ENCODE assay signal across 11 cellular contexts in genomic region chr9:972512-973294, GRCh38. TPM values are rescaled to one million over a fixed set of nuclear protein-coding genes. Genes with fewer than 3 reads are reported as not detected.
DNase-seq lines count a peak whose midpoint lies in the region; ATAC-seq, FAIRE-seq and TF ChIP-seq lines count a peak whose summit lies in the region.
"Had no signal": no experiment of that assay in that cellular context is flagged by ENCODE, and none has a peak within 500 bp of the region (broad histone marks: within the 10 kb centered on the region; RNA-seq: fewer than 3 reads in every experiment).

No MANE protein-coding gene starts in this region.

- H2AFZ ChIP-seq in H1 (ENCODE audit: low read length) = 0 out of 2 replicates have a peak overlapping the region, but pooled peaks have one; percentile 36

- no peak for FAIRE-seq in H1 (lab: Jason Lieb, UNC)

- H3K56ac ChIP-seq in H1 (replicated peaks; ENCODE audit: insufficient read length, low read depth, low read length) = no peak overlapping the region

- H3K9me3 Mint-ChIP-seq in activated T-cell treated with anti-CD3 and anti-CD28 coated beads, Interleukin-2, amount 50 U/mL, for 24 hours = no peaks in the 10 kb centered on the region
- H3K9me3 Mint-ChIP-seq in naive B cell = peaks cover 0 to 35% (median 7%) of the 10 kb centered on the region in 7 donors
- H3K9me3 Mint-ChIP-seq in stimulated activated memory B cell treated with anti-CD40 and anti-IgM and Interleukin-4, amounts not matched to agents 10 μg/mL and 1 μg/mL and 100 μg/mL, for 72 hours = peaks cover 2% of the 10 kb centered on the region
- H3K9me3 Mint-ChIP-seq: T-helper 1 cell treated with Interleukin-12 subunit alpha and Interleukin-12 subunit beta and Interleukin-4 antibody, amounts not matched to agents 30 μg/mL and 1 μg/mL, for 36 hours had no signal

- peak overlapping the region; percentile 38 for H3K4me3 Mint-ChIP-seq in activated T-cell treated with anti-CD3 and anti-CD28 coated beads, Interleukin-2, amount 50 U/mL, for 24 hours
- H3K4me3 Mint-ChIP-seq in naive B cell = peak overlapping the region in 5 of 8 donors; percentile 33 to 53 (median 43)
- no peak overlapping the region for H3K4me3 Mint-ChIP-seq in stimulated activated memory B cell treated with anti-CD40 and anti-IgM and Interleukin-4, amounts not matched to agents 10 μg/mL and 1 μg/mL and 100 μg/mL, for 72 hours
- H3K4me3 Mint-ChIP-seq: T-helper 1 cell treated with Interleukin-12 subunit alpha and Interleukin-12 subunit beta and Interleukin-4 antibody, amounts not matched to agents 30 μg/mL and 1 μg/mL, for 36 hours had no signal

- H3K4ac ChIP-seq in H1 (replicated peaks; ENCODE audit: insufficient read length, low read depth, low read length) = peak overlapping the region; percentile 48

- peak overlapping the region; percentile 84 to 92 for H3K4me2 ChIP-seq in H1 (ENCODE audit: insufficient read depth in 1 of 2, low read depth in 2 of 2, low read length in 2 of 2)

- CTCF ChIA-PET in H1 (lab: Charles Lee; ENCODE audit: partially characterized antibody) = interaction anchor here (1.1 to 1.5 kb wide), 4 partner anchors 22 to 75 kb away, joined by 3 to 5 read pairs (median 3); no protein-coding TSS in a partner anchor

- no peak overlapping the region for H3K27ac ChIP-seq in H1 (ENCODE audit: low read depth, low read length)
- no peak overlapping the region for H3K27ac ChIP-seq in thoracic aorta

- no peak overlapping the region for H2BK20ac ChIP-seq in H1 (ENCODE audit: low read length)

- no peak overlapping the region for H3K27ac Mint-ChIP-seq in activated T-cell treated with anti-CD3 and anti-CD28 coated beads, Interleukin-2, amount 50 U/mL, for 24 hours
- H3K27ac Mint-ChIP-seq in naive B cell = peak overlapping the region in 1 of 6 donors; percentile 49
- no peak overlapping the region for H3K27ac Mint-ChIP-seq in stimulated activated memory B cell treated with anti-CD40 and anti-IgM and Interleukin-4, amounts not matched to agents 10 μg/mL and 1 μg/mL and 100 μg/mL, for 72 hours
- H3K27ac Mint-ChIP-seq: T-helper 1 cell treated with Interleukin-12 subunit alpha and Interleukin-12 subunit beta and Interleukin-4 antibody, amounts not matched to agents 30 μg/mL and 1 μg/mL, for 36 hours had no signal

- H3K79me1 ChIP-seq in H1 (ENCODE audit: low read depth, low read length) = no peaks in the 10 kb centered on the region

- peaks cover 87% of the 10 kb centered on the region for H3K27me3 Mint-ChIP-seq in activated T-cell treated with anti-CD3 and anti-CD28 coated beads, Interleukin-2, amount 50 U/mL, for 24 hours
- peaks cover 50 to 74% (median 68%) of the 10 kb centered on the region in 3 donors for H3K27me3 Mint-ChIP-seq in naive B cell
- H3K27me3 Mint-ChIP-seq in stimulated activated memory B cell treated with anti-CD40 and anti-IgM and Interleukin-4, amounts not matched to agents 10 μg/mL and 1 μg/mL and 100 μg/mL, for 72 hours = peaks cover 85% of the 10 kb centered on the region

- no peak overlapping the region for H2BK120ac ChIP-seq in H1 (replicated peaks; ENCODE audit: low read depth, low read length)

- no peak for DNase-seq in activated T-cell treated with anti-CD3 and anti-CD28 coated beads, Interleukin-2, amount 50 U/mL, for 24 hours
- DNase-seq in activated T-cell treated with anti-CD3 and anti-CD28 coated beads for 4 hours (no peak), H1 (ENCODE audit: low read depth in 1 of 2, low spot score in 2 of 2) (peak in 1 of 2 experiments; percentile 67), naive B cell (peak; percentile 3), thoracic aorta (ENCODE audit: low spot score) (no peak), T1000 (lab: John Stamatoyannopoulos, UW) (no peak)
- DNase-seq: posterior cingulate gyrus had no signal

- no peak overlapping the region for H3K14ac ChIP-seq in H1 (ENCODE audit: insufficient read length)

- no peak overlapping the region for H2AK5ac ChIP-seq in H1 (ENCODE audit: low read depth, low read length)

- H3K36me3 ChIP-seq in H1 (ENCODE audit: control insufficient read depth in 2 of 4, insufficient read depth in 4 of 4, low read length in 3 of 4) (peaks cover 0 to 5% (median 0%) of the 10 kb centered on the region in 4 experiments; a peak in 1 of 8 replicates), thoracic aorta (no peaks in the 10 kb centered on the region)

- TF ChIP-seq EP300 in H1 (IDR thresholded peaks at IDR 0.05; ENCODE audit: borderline replicate concordance in 1 of 2, low read depth in 2 of 2, low read length in 2 of 2) = no peak

- H2BK12ac ChIP-seq in H1 (ENCODE audit: low read depth, low read length) = peak overlapping the region; percentile 87; the same call in 1 of the 2 replicates

- H3K79me2 ChIP-seq in H1 (ENCODE audit: control insufficient read depth in 1 of 2, insufficient read depth in 2 of 2, low read length in 2 of 2) = no peaks in the 10 kb centered on the region

- H3K23ac ChIP-seq in H1 (ENCODE audit: insufficient read length) = peak overlapping the region; percentile 53

- no peak overlapping the region; the same call in 1 of the 2 replicates for H3K18ac ChIP-seq in H1 (ENCODE audit: extremely low read depth, low read length)

- ATAC-seq in naive B cell (ENCODE audit: low read depth in 2 of 2) (no peak), thoracic aorta (ENCODE audit: insufficient number of reproducible peaks, low FRiP score, low read depth) (no peak), HG03342 (IDR thresholded peaks at IDR 0.05; ENCODE audit: unreplicated experiment) (no peak)
- no peak for ATAC-seq in stimulated activated memory B cell treated with anti-CD40 and anti-IgM and Interleukin-4, amounts not matched to agents 10 μg/mL and 1 μg/mL and 100 μg/mL, for 72 hours

- no peaks in the 10 kb centered on the region for H3K36me3 Mint-ChIP-seq in activated T-cell treated with anti-CD3 and anti-CD28 coated beads, Interleukin-2, amount 50 U/mL, for 24 hours (ENCODE audit: low read depth)
- peaks cover 10 to 12% of the 10 kb centered on the region in 2 donors for H3K36me3 Mint-ChIP-seq in naive B cell
- no peaks in the 10 kb centered on the region for H3K36me3 Mint-ChIP-seq in stimulated activated memory B cell treated with anti-CD40 and anti-IgM and Interleukin-4, amounts not matched to agents 10 μg/mL and 1 μg/mL and 100 μg/mL, for 72 hours

- H4K5ac ChIP-seq in H1 (ENCODE audit: insufficient read length, low read depth, low read length) = no peak overlapping the region

- peaks cover 11 to 23% of the 10 kb centered on the region in 2 experiments for H4K20me1 ChIP-seq in H1 (replicated peaks in 1 of 2; ENCODE audit: control insufficient read depth in 1 of 2, insufficient read depth in 2 of 2, low read length in 2 of 2)

- H3K9ac ChIP-seq in H1 (replicated peaks in 1 of 4; ENCODE audit: extremely low read depth in 1 of 4, low read depth in 3 of 4, low read length in 3 of 4) = peak overlapping the region in 2 of 4 experiments; percentile 42 to 48; a peak in 3 of 7 replicates

- no peak for TF ChIP-seq POLR2A in H1 (IDR thresholded peaks at IDR 0.05; ENCODE audit: control extremely low read depth in 1 of 2, low read depth in 2 of 2, low read length in 2 of 2)

- 3% methylated on average over 49 of the region's 68 CpGs; no CpG with 5 or more reads in 1 of the 2 experiments for WGBS in H1 (ENCODE audit: extremely low coverage in 1 of 2, insufficient coverage in 1 of 2, insufficient read length in 1 of 2, insufficient replicate concordance in 2 of 2, low coverage in 1 of 2, low lambda C conversion rate in 2 of 2, missing lambda C conversion rate in 1 of 2), 2 experiments

- TF ChIP-seq RAD21 in H1 (IDR thresholded peaks at IDR 0.05 in 1 of 2, conservative IDR thresholded peaks at IDR 0.05 in 1 of 2; ENCODE audit: low read depth in 2 of 2, low read length in 2 of 2) = no peak

- no peak overlapping the region for H4K8ac ChIP-seq in H1 (ENCODE audit: extremely low read depth, insufficient read depth, low read length)

- TF ChIP-seq CTCF in H1 (IDR thresholded peaks at IDR 0.05; ENCODE audit: control extremely low read depth in 1 of 3, insufficient read depth in 1 of 3, low read depth in 1 of 3, low read length in 3 of 3) (no peak), thoracic aorta (IDR thresholded peaks at IDR 0.05) (no peak)

- H3K23me2 ChIP-seq in H1 (ENCODE audit: low read depth, low read length) = peaks cover 22% of the 10 kb centered on the region; the same call in 1 of the 2 replicates

- H3K4me3 ChIP-seq in H1 (ENCODE audit: extremely low read depth in 1 of 4, insufficient read depth in 2 of 4, low read depth in 3 of 4, low read length in 4 of 4) (peak overlapping the region; percentile 43 to 70 (median 58)), thoracic aorta (peak overlapping the region; percentile 64)

- H2BK5ac ChIP-seq in H1 (ENCODE audit: low read depth, low read length) = no peak overlapping the region

- H2BK15ac ChIP-seq in H1 (ENCODE audit: low read length) = no peak overlapping the region; the same call in 1 of the 2 replicates

- H4K91ac ChIP-seq in H1 (replicated peaks; ENCODE audit: insufficient read length, low read length) = no peak overlapping the region

- POLR2A ChIA-PET in H1 (lab: Charles Lee; ENCODE audit: partially characterized antibody) = interaction anchor here (1.6 kb wide), 1 partner anchor 8 kb away, joined by 6 read pairs; no protein-coding TSS in a partner anchor

- H3K27me3 ChIP-seq in H1 (replicated peaks in 1 of 4; ENCODE audit: control insufficient read depth in 3 of 4, extremely low read depth in 1 of 4, insufficient read depth in 3 of 4, low read length in 3 of 4) (peaks cover 78 to 95% (median 86%) of the 10 kb centered on the region in 4 experiments), thoracic aorta (replicated peaks; ENCODE audit: insufficient read depth) (peaks cover 31% of the 10 kb centered on the region)

- H3K4me1 ChIP-seq in H1 (replicated peaks in 1 of 4; ENCODE audit: control insufficient read depth in 3 of 4, insufficient read depth in 4 of 4, low read length in 3 of 4) (peaks cover 19 to 38% (median 24%) of the 10 kb centered on the region in 4 experiments), thoracic aorta (ENCODE audit: control insufficient read depth in 1 of 2, low read depth in 2 of 2) (peaks cover 14 to 24% of the 10 kb centered on the region in 2 donors)

- peaks cover 34% of the 10 kb centered on the region for H3K4me1 Mint-ChIP-seq in activated T-cell treated with anti-CD3 and anti-CD28 coated beads, Interleukin-2, amount 50 U/mL, for 24 hours (ENCODE audit: low read depth)
- H3K4me1 Mint-ChIP-seq in naive B cell = peaks cover 0 to 34% (median 7%) of the 10 kb centered on the region in 3 donors
- peaks cover 10% of the 10 kb centered on the region for H3K4me1 Mint-ChIP-seq in stimulated activated memory B cell treated with anti-CD40 and anti-IgM and Interleukin-4, amounts not matched to agents 10 μg/mL and 1 μg/mL and 100 μg/mL, for 72 hours

- no peaks in the 10 kb centered on the region for H3K9me3 ChIP-seq in H1 (ENCODE audit: insufficient read depth in 2 of 2, low read depth in 1 of 2, low read length in 1 of 2)
- no peaks in the 10 kb centered on the region for H3K9me3 ChIP-seq in thoracic aorta

RNA-seq across cellular contexts. Expression of gene DMRT3, which starts 3.8 kb away (rescaled TPM):
- not detected in 2 replicates for total RNA-seq in H1 (2021; fragmentation: NEBNext Ultra II Directional; extraction: Animal tissue kit (Norgen Biotek cat#: 25700))
- 0.05 TPM in 1 of 2 replicates, not detected in the other for polyA plus RNA-seq in H1 (2011; rRNA removed)
- polyA plus RNA-seq in H1 (2011; cell fraction: cytosol; rRNA removed) = 0.03 TPM
- polyA plus RNA-seq in H1 (2011; cell fraction: nucleus; rRNA removed) = 0.06 TPM
- polyA plus RNA-seq in H1 (2012, experiment 1 of 2) = 0.08 TPM in 2 of 4 replicates, not detected in the others
- not detected for polyA plus RNA-seq in H1 (2012, experiment 2 of 2)
- polyA plus RNA-seq in H1 (2013, experiment 1 of 2) = not detected
- not detected for polyA plus RNA-seq in H1 (2013, experiment 2 of 2)
- not detected in 2 replicates for polyA minus RNA-seq in H1 (2011; rRNA and poly(A)+ RNA removed)
- polyA minus RNA-seq in H1 (2011; cell fraction: cytosol; rRNA and poly(A)+ RNA removed) = not detected
- polyA minus RNA-seq in H1 (2011; cell fraction: nucleus; rRNA and poly(A)+ RNA removed) = not detected
- polyA plus RNA-seq in naive B cell (ENCODE audit: low read depth in 6 of 6) = not detected
- under 1 TPM in 1 of 2 donors, not detected in 1; 0.28 TPM for total RNA-seq in thoracic aorta
- total RNA-seq: LHCN-M2 had no signal
